In genomic region chr19:36379510-36379819, GRCh38 we compare ENCODE assay signal across 8 cellular contexts. TPM values are rescaled to one million over a fixed set of nuclear protein-coding genes. Genes with fewer than 3 reads are reported as not detected.
DNase-seq lines count a peak whose midpoint lies in the region; ATAC-seq and TF ChIP-seq lines count a peak whose summit lies in the region.

No MANE protein-coding gene starts in this region.

- ATAC-seq in HG03196 (IDR thresholded peaks at IDR 0.05; ENCODE audit: unreplicated experiment) (no peak), mucosa of descending colon (no peak)

- peaks cover 6% of the 10 kb centered on the region; the same call in 1 of the 2 replicates for H3K9me3 ChIP-seq in SJSA1 (replicated peaks)
- no peaks in the 10 kb centered on the region for H3K9me3 ChIP-seq in fibroblast of lung (ENCODE audit: control insufficient read depth, insufficient read depth, low read depth, low read length)
- H3K9me3 ChIP-seq in prostate gland: no peaks in the 10 kb centered on the region
- no peaks in the 10 kb centered on the region for H3K9me3 ChIP-seq in mucosa of descending colon

- DNase-seq in GM06990 (ENCODE audit: extremely low read depth, insufficient read length) (no peak), SJSA1 (ENCODE audit: low read depth in 1 of 2, low spot score in 2 of 2) (no peak), fibroblast of lung (ENCODE audit: low read depth in 2 of 2) (no peak), prostate gland (ENCODE audit: low spot score) (no peak), cortex of kidney (lab: John Stamatoyannopoulos, UW) (no peak), mucosa of descending colon (no peak)
- DNase-seq in stimulated activated CD4-positive, alpha-beta T cell treated with anti-CD3 and anti-CD28 coated beads, Interleukin-1b, Interleukin-23, amount 100 ng/mL, for 48 hours: no peak

- H3K9ac ChIP-seq in fibroblast of lung (ENCODE audit: insufficient read depth, low read length): no peak overlapping the region

- peak overlapping the region; percentile 71 for H3K4me2 ChIP-seq in fibroblast of lung (ENCODE audit: extremely low read depth, insufficient read depth, low read length)

- peak overlapping the region; percentile 90 for H2AFZ ChIP-seq in fibroblast of lung (ENCODE audit: low read length)

- H4K20me1 ChIP-seq in fibroblast of lung (ENCODE audit: control insufficient read depth, extremely low read depth, insufficient read depth, low read length): no peaks in the 10 kb centered on the region

- TF ChIP-seq POLR2A in prostate gland (IDR thresholded peaks at IDR 0.05): no peak

- H3K27me3 ChIP-seq in GM06990 (replicated peaks; ENCODE audit: control insufficient read depth, insufficient read depth, low read length): no peaks in the 10 kb centered on the region
- no peaks in the 10 kb centered on the region for H3K27me3 ChIP-seq in SJSA1 (replicated peaks)
- H3K27me3 ChIP-seq in fibroblast of lung (ENCODE audit: control insufficient read depth, insufficient read depth, low read length): no peaks in the 10 kb centered on the region
- no peaks in the 10 kb centered on the region for H3K27me3 ChIP-seq in prostate gland (replicated peaks; ENCODE audit: insufficient read depth)

- H3K4me1 ChIP-seq in SJSA1 (replicated peaks) (no peaks in the 10 kb centered on the region), fibroblast of lung (ENCODE audit: control insufficient read depth, extremely low read depth, insufficient read depth, low read length) (no peaks in the 10 kb centered on the region), prostate gland (replicated peaks) (peaks cover 7% of the 10 kb centered on the region), mucosa of descending colon (ENCODE audit: low read depth) (peaks cover 8% of the 10 kb centered on the region)

- H3K27ac ChIP-seq in SJSA1: no peak overlapping the region
- H3K27ac ChIP-seq in fibroblast of lung (ENCODE audit: insufficient read depth, low read length): no peak overlapping the region
- H3K27ac ChIP-seq in prostate gland: peak overlapping the region; percentile 74 to 76

- 55% methylated on average over 10 of the region's 10 CpGs for WGBS in prostate gland

- H3K36me3 ChIP-seq in GM06990 (ENCODE audit: control insufficient read depth, insufficient read depth, low read length) (no peaks in the 10 kb centered on the region), SJSA1 (no peaks in the 10 kb centered on the region), fibroblast of lung (ENCODE audit: control insufficient read depth, insufficient read depth, low read length) (no peaks in the 10 kb centered on the region), prostate gland (no peaks in the 10 kb centered on the region), mucosa of descending colon (ENCODE audit: low read depth) (no peaks in the 10 kb centered on the region)

- H3K79me2 ChIP-seq in fibroblast of lung (ENCODE audit: control insufficient read depth, insufficient read depth, low read length): no peaks in the 10 kb centered on the region

- intact Hi-C loops in prostate gland (cut with DNase I) (no loop called here), mucosa of descending colon (cut with DNase I, micrococcal nuclease) (no loop called here)

- H3K4me3 ChIP-seq in GM06990 (replicated peaks; ENCODE audit: low read depth, low read length) (peak overlapping the region; percentile 81), SJSA1 (peak overlapping the region; percentile 52), fibroblast of lung (replicated peaks in 1 of 4; ENCODE audit: control extremely low read depth in 1 of 4, insufficient read depth in 1 of 4, low read depth in 3 of 4, low read length in 4 of 4) (peak overlapping the region; percentile 36 to 81 (median 42)), prostate gland (peak overlapping the region; percentile 56 to 74), mucosa of descending colon (no peak overlapping the region)

- no peak for TF ChIP-seq CTCF in GM06990 (IDR thresholded peaks at IDR 0.05; ENCODE audit: insufficient read depth, low read length, poor library complexity, severe bottlenecking)
- no peak for TF ChIP-seq CTCF in fibroblast of lung (conservative IDR thresholded peaks at IDR 0.05 in 1 of 2, IDR thresholded peaks at IDR 0.05 in 1 of 2; ENCODE audit: low read depth in 1 of 2, low read length in 2 of 2)
- no peak for TF ChIP-seq CTCF in prostate gland (IDR thresholded peaks at IDR 0.05)
- TF ChIP-seq CTCF in mucosa of descending colon (IDR thresholded peaks at IDR 0.05): no peak

RNA-seq across cellular contexts. Expression of gene ZFP14, which starts 0.5 kb away (rescaled TPM):
- 1.1 and 1.2 TPM in 2 replicates for total RNA-seq in SJSA1 (2014; rRNA removed; shearing (Covaris generic))
- total RNA-seq in fibroblast of lung: 6.4 and 8.1 TPM in 2 replicates
- polyA plus RNA-seq in fibroblast of lung: 0.88 and 1.2 TPM in 2 replicates
- 1.1 and 1.8 TPM in 2 replicates for polyA plus RNA-seq in fibroblast of lung (2012)
- polyA minus RNA-seq in fibroblast of lung (ENCODE audit: low replicate concordance): 0.43 and 0.59 TPM in 2 replicates
- total RNA-seq in prostate gland: 1 to 10 TPM; 5.2 to 7.2 TPM
- 1 to 10 TPM; 3.4 to 7.5 (median 5.0) TPM for total RNA-seq in mucosa of descending colon

RNA-seq across cellular contexts. Expression of gene ZFP82, which starts 39.0 kb away (rescaled TPM):
- 3.4 and 4.9 TPM in 2 replicates for total RNA-seq in SJSA1 (2014; rRNA removed; shearing (Covaris generic))
- total RNA-seq in fibroblast of lung: 8.5 and 9.2 TPM in 2 replicates
- polyA plus RNA-seq in fibroblast of lung: 4.5 and 5.6 TPM in 2 replicates
- polyA plus RNA-seq in fibroblast of lung (2012): 3.5 and 4.0 TPM in 2 replicates
- polyA minus RNA-seq in fibroblast of lung (ENCODE audit: low replicate concordance): 0.24 and 2.1 TPM in 2 replicates
- 1 to 10 TPM; 4.3 to 6.3 TPM for total RNA-seq in prostate gland
- total RNA-seq in mucosa of descending colon: 1 to 10 TPM; 1.1 to 5.3 (median 1.2) TPM

Comparison
In these comparisons a context has a peak if more than half of its experiments do, and no peak if none do; other contexts are left out.
1. H3K27ac ChIP-seq: peak in prostate gland (2 of 2); none in SJSA1 (single experiment) and fibroblast of lung (single experiment).